Comparison of ENCODE assay signal across 25 cellular contexts in genomic region chr17:10724546-10725195, GRCh38. TPM values are rescaled to one million over a fixed set of nuclear protein-coding genes. Genes with fewer than 3 reads are reported as not detected.
"Had no signal": no experiment of that assay in that cellular context is flagged by ENCODE, and none has a peak within 500 bp of the region (broad histone marks: within the 10 kb centered on the region; RNA-seq: fewer than 3 reads in every experiment).

No MANE protein-coding gene starts in this region.

- H3K36me3 Mint-ChIP-seq: activated CD8-positive, alpha-beta memory T cell treated with anti-CD3 and anti-CD28 coated beads, Interleukin-2, amount 10 ng/mL, durations not matched to agents 7 days and 5 days; activated naive CD4-positive, alpha-beta T cell treated with anti-CD3 and anti-CD28 coated beads, Interleukin-2, amount 50 U/mL, for 24 hours; T-cell had no signal

- H3K27me3 Mint-ChIP-seq: activated B cell treated with CpG ODN at 0.5 μM for 24 hours; activated CD8-positive, alpha-beta memory T cell treated with anti-CD3 and anti-CD28 coated beads, Interleukin-2, amount 10 ng/mL, durations not matched to agents 7 days and 5 days; activated naive CD4-positive, alpha-beta T cell treated with anti-CD3 and anti-CD28 coated beads, Interleukin-2, amount 50 U/mL, for 24 hours; stimulated activated naive B cell treated with anti-CD40 and anti-IgM and Interleukin-4, amounts not matched to agents 10 μg/mL and 1 μg/mL and 100 μg/mL, for 72 hours; T-cell had no signal

- H3K4me1 Mint-ChIP-seq: neural crest cell had no signal

- DNase-seq: activated B cell treated with CpG ODN at 0.5 μM for 24 hours; activated CD4-positive, alpha-beta T cell treated with anti-CD3 and anti-CD28 coated beads, Interleukin-2, amount 50 U/mL, for 1 hour; activated CD8-positive, alpha-beta memory T cell treated with anti-CD3 and anti-CD28 coated beads, Interleukin-2, amount 10 ng/mL, durations not matched to agents 7 days and 5 days; activated CD8-positive, alpha-beta T cell treated with anti-CD3 and anti-CD28 coated beads, Interleukin-2, amount 10 ng/mL, durations not matched to agents 7 days and 5 days; activated T-cell treated with anti-CD3 and anti-CD28 coated beads, Interleukin-2, amount 50 U/mL, for 48 hours; adrenal gland; aorta; body of pancreas; dorsolateral prefrontal cortex; effector memory CD4-positive, alpha-beta T cell; gastrocnemius medialis; glutamatergic neuron; lower lobe of right lung; naive thymus-derived CD4-positive, alpha-beta T cell; occipital lobe; psoas muscle; stimulated activated CD4-positive, alpha-beta T cell treated with anti-CD3 and anti-CD28 coated beads, Interleukin-15, amount 100 ng/mL, for 24 hours; stimulated activated CD4-positive, alpha-beta T cell treated with anti-CD3 and anti-CD28 coated beads, Interleukin-2, amount 100 ng/mL, for 24 hours; stimulated activated naive B cell treated with anti-CD40 and anti-IgM and Interleukin-4, amounts not matched to agents 10 μg/mL and 1 μg/mL and 100 μg/mL, for 72 hours; T-cell had no signal

- H3K9me3 Mint-ChIP-seq: activated B cell treated with CpG ODN at 0.5 μM for 24 hours; activated naive CD4-positive, alpha-beta T cell treated with anti-CD3 and anti-CD28 coated beads, Interleukin-2, amount 50 U/mL, for 24 hours; activated T-helper 2 cell treated with anti-CD3 and anti-CD28 coated beads, Interferon-gamma antibody, Interleukin-2, Interleukin-4, amounts not matched to agents 10 μg/mL and 5 μg/mL and 100 μg/mL, durations not matched to agents 14 hours and 24 hours and 36 hours; naive thymus-derived CD4-positive, alpha-beta T cell; neural crest cell; stimulated activated naive B cell treated with anti-CD40 and anti-IgM and Interleukin-4, amounts not matched to agents 10 μg/mL and 1 μg/mL and 100 μg/mL, for 72 hours; T-cell; T-helper 2 cell treated with Interferon-gamma antibody and Interleukin-4, amounts not matched to agents 5 μg/mL and 100 μg/mL, for 36 hours had no signal

- H3K27ac Mint-ChIP-seq: activated B cell treated with CpG ODN at 0.5 μM for 24 hours; activated CD8-positive, alpha-beta memory T cell treated with anti-CD3 and anti-CD28 coated beads, Interleukin-2, amount 10 ng/mL, durations not matched to agents 7 days and 5 days; activated CD8-positive, alpha-beta T cell treated with anti-CD3 and anti-CD28 coated beads, Interleukin-2, amount 10 ng/mL, durations not matched to agents 7 days and 5 days; activated T-helper 2 cell treated with anti-CD3 and anti-CD28 coated beads, Interferon-gamma antibody, Interleukin-2, Interleukin-4, amounts not matched to agents 10 μg/mL and 5 μg/mL and 100 μg/mL, durations not matched to agents 14 hours and 24 hours and 36 hours; stimulated activated naive B cell treated with anti-CD40 and anti-IgM and Interleukin-4, amounts not matched to agents 10 μg/mL and 1 μg/mL and 100 μg/mL, for 72 hours; T-helper 2 cell treated with Interferon-gamma antibody and Interleukin-4, amounts not matched to agents 5 μg/mL and 100 μg/mL, for 36 hours had no signal

- H3K4me3 Mint-ChIP-seq: activated B cell treated with CpG ODN at 0.5 μM for 24 hours; activated CD8-positive, alpha-beta memory T cell treated with anti-CD3 and anti-CD28 coated beads, Interleukin-2, amount 10 ng/mL, durations not matched to agents 7 days and 5 days; activated CD8-positive, alpha-beta T cell treated with anti-CD3 and anti-CD28 coated beads, Interleukin-2, amount 10 ng/mL, durations not matched to agents 7 days and 5 days; activated naive CD4-positive, alpha-beta T cell treated with anti-CD3 and anti-CD28 coated beads, Interleukin-2, amount 50 U/mL, for 24 hours; naive thymus-derived CD4-positive, alpha-beta T cell; neural crest cell; stimulated activated naive B cell treated with anti-CD40 and anti-IgM and Interleukin-4, amounts not matched to agents 10 μg/mL and 1 μg/mL and 100 μg/mL, for 72 hours; T-cell; T-helper 2 cell treated with Interferon-gamma antibody and Interleukin-4, amounts not matched to agents 5 μg/mL and 100 μg/mL, for 36 hours had no signal

- ATAC-seq: activated CD8-positive, alpha-beta memory T cell treated with anti-CD3 and anti-CD28 coated beads, Interleukin-2, amount 10 ng/mL, durations not matched to agents 7 days and 5 days; activated CD8-positive, alpha-beta T cell treated with anti-CD3 and anti-CD28 coated beads, Interleukin-2, amount 10 ng/mL, durations not matched to agents 7 days and 5 days; body of pancreas; gastrocnemius medialis; lower lobe of right lung; naive thymus-derived CD4-positive, alpha-beta T cell; psoas muscle; stimulated activated naive B cell treated with anti-CD40 and anti-IgM and Interleukin-4, amounts not matched to agents 10 μg/mL and 1 μg/mL and 100 μg/mL, for 72 hours; T-cell had no signal

RNA-seq across cellular contexts. Expression of gene TMEM220, which starts 5.2 kb away (rescaled TPM):
- total RNA-seq: epithelial cell of proximal tubule had no signal
